16 cellular contexts compared by ENCODE assay signal in genomic region chr12:108173160-108173559, GRCh38. TPM values are rescaled to one million over a fixed set of nuclear protein-coding genes. Genes with fewer than 3 reads are reported as not detected.
A peak's percentile ranks its signal among the peaks of the same experiment; 100 is the strongest.
DNase-seq lines count a peak whose midpoint lies in the region; ATAC-seq and TF ChIP-seq lines count a peak whose summit lies in the region.
"Had no signal": no experiment of that assay in that cellular context is flagged by ENCODE, and none has a peak within 500 bp of the region (broad histone marks: within the 10 kb centered on the region; RNA-seq: fewer than 3 reads in every experiment).

No MANE protein-coding gene starts in this region.

- TF ChIP-seq CTCF in esophagus muscularis mucosa (IDR thresholded peaks at IDR 0.05), result no peak

- DNase-seq in COR-L47 (lab: John Stamatoyannopoulos, UW) (peak; percentile 11), G401 (ENCODE audit: low spot score) (peak; percentile 82), NCI-H345 treated with DMSO at 0.1 percent for 48 hours (lab: John Stamatoyannopoulos, UW; ENCODE audit: unreplicated experiment) (peak; percentile 67), esophagus muscularis mucosa (ENCODE audit: extremely low spot score) (no peak), ACHN (no peak), SIG-M5 (lab: John Stamatoyannopoulos, UW) (no peak), DMS53 treated with DMSO at 0.1 percent for 48 hours (lab: John Stamatoyannopoulos, UW; ENCODE audit: unreplicated experiment) (no peak)
- DNase-seq: Calu3; CD4-positive, CD25-positive, alpha-beta regulatory T cell; DND-41; GM23248; KBM-7; NCI-H2029; PC-3 had no signal

- peaks cover 0 to 63% (median 50%) of the 10 kb centered on the region in 4 donors for H3K4me1 ChIP-seq in esophagus muscularis mucosa

- TF ChIP-seq EP300 in esophagus muscularis mucosa (IDR thresholded peaks at IDR 0.05), result no peak

- peaks cover 0 to 5% (median 0%) of the 10 kb centered on the region in 4 donors for H3K36me3 ChIP-seq in esophagus muscularis mucosa

- intact Hi-C loops in esophagus muscularis mucosa (cut with DNase I), result no loop called here

- WGBS in esophagus muscularis mucosa, result no CpG with 5 or more reads among the region's 4 CpGs

- H3K4me3 ChIP-seq in esophagus muscularis mucosa, result no peak overlapping the region
- H3K4me3 ChIP-seq: GM23248 had no signal

- in situ Hi-C loops in G401 (cut with HindIII; ENCODE audit: low sequenced_read_pairs) (no loop called here), ACHN (cut with HindIII; ENCODE audit: low pct_ligation_motif_present, low pct_unique_long_range_greater_than_20kb, low sequenced_read_pairs) (no loop called here)

- TF ChIP-seq POLR2A in esophagus muscularis mucosa (IDR thresholded peaks at IDR 0.05; ENCODE audit: low read depth), result no peak

- no peaks in the 10 kb centered on the region for H3K9me3 ChIP-seq in esophagus muscularis mucosa

- H3K27ac ChIP-seq in esophagus muscularis mucosa (replicated peaks in 1 of 4), result peak overlapping the region in 3 of 4 donors; percentile 44 to 57 (median 54)
- H3K27ac ChIP-seq: GM23248 had no signal

- H3K27me3 ChIP-seq in esophagus muscularis mucosa, result no peaks in the 10 kb centered on the region

- no peak for ATAC-seq in HG02884 (IDR thresholded peaks at IDR 0.05; ENCODE audit: unreplicated experiment)
- ATAC-seq: PC-3 had no signal

RNA-seq across cellular contexts. Expression of gene WSCD2, which starts 44.1 kb away (rescaled TPM):
- 0.31 TPM in 1 of 2 replicates, not detected in the other for total RNA-seq in G401 (2014; rRNA removed; shearing (Covaris generic))
- total RNA-seq in esophagus muscularis mucosa, result 10 to 100 TPM; 24.7 to 47.9 (median 30.4) TPM
- total RNA-seq: Calu3, GM23248, NCI-H460, PC-3 had no signal

Comparison
In these comparisons a context has a peak if more than half of its experiments do, and no peak if none do; other contexts are left out.
1. DNase-seq: peak in COR-L47 (single experiment), G401 (single experiment) and NCI-H345 treated with DMSO at 0.1 percent for 48 hours (single experiment); none in esophagus muscularis mucosa (single experiment), ACHN (single experiment), SIG-M5 (single experiment) and DMS53 treated with DMSO at 0.1 percent for 48 hours (single experiment).
2. RNA of gene WSCD2, which starts 44.1 kb away (total RNA-seq): 24.7 to 47.9 TPM in esophagus muscularis mucosa; 0.31 TPM in G401; every median in the first group is over 10 times any median in the second.